35 cellular contexts compared by ENCODE assay signal in the genomic region with DNA sequence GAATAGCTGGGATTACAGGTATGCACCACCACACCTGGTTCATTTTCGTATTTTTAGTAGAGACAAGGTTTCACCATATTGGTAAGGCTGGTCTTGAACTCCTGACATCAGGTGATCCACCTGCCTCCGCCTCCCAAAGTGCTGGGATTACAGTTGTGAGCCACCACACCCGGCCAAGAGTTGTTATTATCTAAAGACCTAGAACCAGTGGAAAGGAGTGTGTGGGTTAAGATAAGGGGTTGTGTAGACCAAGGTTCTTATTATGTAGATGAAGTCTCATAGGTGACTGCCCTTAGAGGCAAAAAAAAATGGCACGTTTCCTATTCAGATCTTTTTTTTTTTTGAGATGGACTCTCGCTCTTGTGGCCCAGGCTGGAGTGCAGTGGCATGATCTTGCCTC. TPM values are rescaled to one million over a fixed set of nuclear protein-coding genes. Genes with fewer than 3 reads are reported as not detected.
"Had no signal": no experiment of that assay in that cellular context is flagged by ENCODE, and none has a peak within 500 bp of the region (broad histone marks: within the 10 kb centered on the region; RNA-seq: fewer than 3 reads in every experiment).

No MANE protein-coding gene starts in this region.

- H3K4me3 Mint-ChIP-seq: activated CD8-positive, alpha-beta T cell treated with anti-CD3 and anti-CD28 coated beads for 36 hours; activated naive CD8-positive, alpha-beta T cell treated with anti-CD3 and anti-CD28 coated beads for 36 hours; activated T-cell treated with anti-CD3 and anti-CD28 coated beads, Interleukin-2, amount 50 U/mL, for 72 hours; activated T-helper 17 cell treated with anti-CD3 and anti-CD28 coated beads, Interleukin-2, amount 50 U/mL, for 72 hours; T-cell had no signal

- H3K36me3 Mint-ChIP-seq: activated naive CD8-positive, alpha-beta T cell treated with anti-CD3 and anti-CD28 coated beads for 36 hours; T-cell had no signal

- H3K27me3 Mint-ChIP-seq: activated CD8-positive, alpha-beta T cell treated with anti-CD3 and anti-CD28 coated beads for 36 hours; activated naive CD8-positive, alpha-beta T cell treated with anti-CD3 and anti-CD28 coated beads for 36 hours; activated T-helper 17 cell treated with anti-CD3 and anti-CD28 coated beads, Interleukin-2, amount 50 U/mL, for 72 hours; T-cell had no signal

- H3K4me3 ChIP-seq: Peyer's patch, SJSA1 had no signal

- H3K9me3 Mint-ChIP-seq: activated CD8-positive, alpha-beta T cell treated with anti-CD3 and anti-CD28 coated beads for 36 hours; activated naive CD8-positive, alpha-beta T cell treated with anti-CD3 and anti-CD28 coated beads for 36 hours; activated T-cell treated with anti-CD3 and anti-CD28 coated beads, Interleukin-2, amount 50 U/mL, for 72 hours; activated T-helper 17 cell treated with anti-CD3 and anti-CD28 coated beads, Interleukin-2, amount 50 U/mL, for 72 hours; T-cell had no signal

- H3K4me1 ChIP-seq: Peyer's patch, SJSA1 had no signal

- H3K27ac ChIP-seq: brain microvascular endothelial cell, Peyer's patch, SJSA1, VCaP had no signal

- H3K27me3 ChIP-seq: brain microvascular endothelial cell, Peyer's patch, SJSA1 had no signal

- H3K9me3 ChIP-seq: Peyer's patch, SJSA1 had no signal

- DNase-seq: activated CD4-positive, alpha-beta T cell treated with anti-CD3 and anti-CD28 coated beads for 1 hour; activated CD4-positive, alpha-beta T cell treated with anti-CD3 and anti-CD28 coated beads for 48 hours; activated CD4-positive, CD25-positive, alpha-beta regulatory T cell; activated CD8-positive, alpha-beta T cell treated with anti-CD3 and anti-CD28 coated beads for 36 hours; activated effector memory CD4-positive, alpha-beta T cell treated with anti-CD3 and anti-CD28 coated beads, Interleukin-2, amount 50 U/mL, for 16 hours; activated naive CD4-positive, alpha-beta T cell; activated naive CD4-positive, alpha-beta T cell treated with anti-CD3 and anti-CD28 coated beads, Interleukin-2, amount 50 U/mL, for 16 hours; activated naive CD8-positive, alpha-beta T cell treated with anti-CD3 and anti-CD28 coated beads for 36 hours; activated T-cell treated with anti-CD3 and anti-CD28 coated beads, Interleukin-2, amount 50 U/mL, for 1 hour; activated T-cell treated with anti-CD3 and anti-CD28 coated beads, Interleukin-2, amount 50 U/mL, for 72 hours; amniotic stem cell; aorta; brain microvascular endothelial cell; central memory CD4-positive, alpha-beta T cell; Karpas-422; NCI-H1105 treated with DMSO at 0.1 percent for 48 hours; NCI-H1436 treated with DMSO at 0.1 percent for 48 hours; NCI-H1694 treated with DMSO at 0.1 percent for 48 hours; NCI-H2029; NCI-H345; NCI-H524 treated with DMSO at 0.1 percent for 48 hours; PC-3; Peyer's patch; RPMI8226; SHP77 treated with DMSO at 0.1 percent for 48 hours; T-cell; T-helper 2 cell; T-helper 9 cell had no signal

- ATAC-seq: activated CD8-positive, alpha-beta T cell treated with anti-CD3 and anti-CD28 coated beads for 36 hours; activated T-cell treated with anti-CD3 and anti-CD28 coated beads, Interleukin-2, amount 50 U/mL, for 72 hours; activated T-helper 17 cell treated with anti-CD3 and anti-CD28 coated beads, Interleukin-2, amount 50 U/mL, for 72 hours; PC-3; SK-N-SH treated with all-trans-retinoic acid at 6 μM for 48 hours; T-cell had no signal

- H3K36me3 ChIP-seq: brain microvascular endothelial cell, Peyer's patch, SJSA1 had no signal

- H3K27ac Mint-ChIP-seq: activated CD8-positive, alpha-beta T cell treated with anti-CD3 and anti-CD28 coated beads for 36 hours; activated naive CD8-positive, alpha-beta T cell treated with anti-CD3 and anti-CD28 coated beads for 36 hours; activated T-cell treated with anti-CD3 and anti-CD28 coated beads, Interleukin-2, amount 50 U/mL, for 72 hours; T-cell had no signal

RNA-seq across cellular contexts. Expression of a gene that starts 21.8 kb away (rescaled TPM):
- total RNA-seq: activated CD8-positive, alpha-beta memory T cell treated with anti-CD3 and anti-CD28 coated beads for 36 hours; activated CD8-positive, alpha-beta T cell treated with anti-CD3 and anti-CD28 coated beads for 36 hours; activated naive CD8-positive, alpha-beta T cell treated with anti-CD3 and anti-CD28 coated beads for 36 hours; activated T-cell treated with anti-CD3 and anti-CD28 coated beads, Interleukin-2, amount 50 U/mL, for 72 hours; activated T-helper 17 cell treated with anti-CD3 and anti-CD28 coated beads, Interleukin-2, amount 50 U/mL, for 72 hours; aorta; MCF 10A; NCI-H460; PC-3; Peyer's patch; SJSA1; T-cell had no signal

RNA-seq across cellular contexts. Expression of a gene that starts 40.7 kb away (rescaled TPM):
- total RNA-seq: activated naive CD8-positive, alpha-beta T cell treated with anti-CD3 and anti-CD28 coated beads for 36 hours; MCF 10A; NCI-H460; PC-3 had no signal
